ENCODE assay signal across 8 cellular contexts in the genomic region with DNA sequence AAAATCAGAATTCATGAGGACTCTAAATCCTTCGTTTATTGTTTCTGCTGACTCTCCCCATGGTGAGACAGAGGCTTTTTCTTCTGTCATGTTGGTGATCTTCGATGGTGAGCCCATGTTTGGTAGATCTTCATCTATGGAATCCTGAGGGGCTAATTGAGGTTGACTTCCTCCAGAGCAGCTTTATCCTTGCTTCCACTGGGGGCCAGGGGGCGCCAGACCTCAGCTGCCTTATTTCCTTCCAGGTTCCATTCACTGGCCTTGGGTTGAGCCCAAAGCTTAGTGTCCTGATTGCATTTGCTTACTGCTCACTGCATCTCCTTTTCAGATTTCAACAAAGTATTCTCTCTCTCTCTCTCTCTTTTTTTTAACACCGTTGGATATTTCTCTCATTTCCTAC.
DNase-seq lines count a peak whose midpoint lies in the region; ATAC-seq and TF ChIP-seq lines count a peak whose summit lies in the region.

No MANE protein-coding gene starts in this region.

- TF ChIP-seq POLR2A in esophagus muscularis mucosa (IDR thresholded peaks at IDR 0.05; ENCODE audit: low read depth) = no peak

- H3K36me3 ChIP-seq in SK-N-SH (replicated peaks in 1 of 2; ENCODE audit: control insufficient read depth in 1 of 2, insufficient read depth in 2 of 2, low read length in 1 of 2) (no peaks in the 10 kb centered on the region), esophagus muscularis mucosa (no peaks in the 10 kb centered on the region)

- no peak for DNase-seq in AG04450 (ENCODE audit: low read depth, low spot score)
- peak; percentile 42 for DNase-seq in SK-N-SH
- DNase-seq in esophagus muscularis mucosa (ENCODE audit: extremely low spot score) = no peak
- DNase-seq in stimulated activated CD4-positive, alpha-beta T cell treated with anti-CD3 and anti-CD28 coated beads, Interleukin-2, amount 100 ng/mL, for 24 hours = peak; percentile 23 to 41
- no peak for DNase-seq in T-helper 9 cell
- no peak for DNase-seq in NCI-H1092 (lab: John Stamatoyannopoulos, UW)
- no peak for DNase-seq in effector CD8-positive, alpha-beta T cell (lab: John Stamatoyannopoulos, UW)

- WGBS in SK-N-SH (ENCODE audit: low lambda C conversion rate) = 6% methylated on average over 4 of the region's 4 CpGs
- WGBS in esophagus muscularis mucosa = 22% methylated on average over 4 of the region's 4 CpGs

- TF ChIP-seq EP300 in SK-N-SH (IDR thresholded peaks at IDR 0.05; ENCODE audit: borderline replicate concordance in 1 of 2, low read depth in 1 of 2, low read length in 1 of 2) = no peak
- no peak for TF ChIP-seq EP300 in esophagus muscularis mucosa (IDR thresholded peaks at IDR 0.05)

- H3K4me1 ChIP-seq in SK-N-SH (ENCODE audit: control insufficient read depth in 1 of 2, insufficient read depth in 2 of 2, low read depth in 1 of 2, low read length in 1 of 2) (no peaks in the 10 kb centered on the region), esophagus muscularis mucosa (no peaks in the 10 kb centered on the region)

- H3K27me3 ChIP-seq in AG04450 (ENCODE audit: control insufficient read depth, insufficient read depth, low read length) = no peaks in the 10 kb centered on the region
- no peaks in the 10 kb centered on the region for H3K27me3 ChIP-seq in SK-N-SH (ENCODE audit: insufficient read depth)
- H3K27me3 ChIP-seq in esophagus muscularis mucosa = peaks cover 0 to 7% (median 0%) of the 10 kb centered on the region in 4 donors

- intact Hi-C loops in esophagus muscularis mucosa (cut with DNase I) = no loop called here

- H2AFZ ChIP-seq in SK-N-SH (ENCODE audit: low read depth) = no peak overlapping the region

- H3K4me3 ChIP-seq in AG04450 (ENCODE audit: low read depth, low read length) = no peak overlapping the region
- no peak overlapping the region for H3K4me3 ChIP-seq in SK-N-SH (ENCODE audit: low read depth in 2 of 2, low read length in 1 of 2)
- no peak overlapping the region for H3K4me3 ChIP-seq in esophagus muscularis mucosa

- H3K27ac ChIP-seq in AG04450 (ENCODE audit: low read depth, low read length) (no peak overlapping the region), SK-N-SH (ENCODE audit: low read depth in 2 of 2, low read length in 1 of 2) (no peak overlapping the region), esophagus muscularis mucosa (replicated peaks in 1 of 4) (no peak overlapping the region)

- ATAC-seq in GM18907 (IDR thresholded peaks at IDR 0.05; ENCODE audit: unreplicated experiment) = peak; percentile 60

- H3K79me2 ChIP-seq in SK-N-SH (ENCODE audit: insufficient read depth) = no peaks in the 10 kb centered on the region

- no peaks in the 10 kb centered on the region for H4K20me1 ChIP-seq in SK-N-SH (ENCODE audit: insufficient read depth)

- H3K4me2 ChIP-seq in SK-N-SH = no peak overlapping the region

- H3F3A ChIP-seq in SK-N-SH (replicated peaks; ENCODE audit: insufficient read depth) = no peaks in the 10 kb centered on the region

- no peak overlapping the region for H3K9ac ChIP-seq in SK-N-SH

- POLR2A ChIA-PET in AG04450 (lab: Yijun Ruan, JAX) (no interaction called here), SK-N-SH (lab: Yijun Ruan, JAX) (no interaction called here)

- TF ChIP-seq RAD21 in SK-N-SH (IDR thresholded peaks at IDR 0.05; ENCODE audit: low read length) = peak; percentile 47

- H3K9me3 ChIP-seq in AG04450 (ENCODE audit: control insufficient read depth, insufficient read depth, low read length) (no peaks in the 10 kb centered on the region), SK-N-SH (no peaks in the 10 kb centered on the region), esophagus muscularis mucosa (no peaks in the 10 kb centered on the region)

- CTCF ChIA-PET in AG04450 (lab: Charles Lee) (interaction anchor here (0.7 to 3.1 kb wide), 5 partner anchors 13 to 705 kb away, joined by 3 to 24 read pairs (median 4); no protein-coding TSS in a partner anchor), SK-N-SH (lab: Yijun Ruan, JAX) (interaction anchor here (1.0 to 1.7 kb wide), 9 partner anchors 10 to 706 kb away, joined by 3 to 9 read pairs (median 5); no protein-coding TSS in a partner anchor)

- TF ChIP-seq CTCF in AG04450 (IDR thresholded peaks at IDR 0.05; ENCODE audit: low read depth, low read length) (peak; percentile 61), SK-N-SH (IDR thresholded peaks at IDR 0.05) (peak; percentile 63), esophagus muscularis mucosa (IDR thresholded peaks at IDR 0.05) (peak in 2 of 3 experiments; percentile 8 to 31)

- H3K9me2 ChIP-seq in SK-N-SH = no peaks in the 10 kb centered on the region

TF ChIP-seq in SK-N-SH, 30 proteins besides CTCF, POLR2A, EP300 and RAD21:
- TF ChIP-seq SMC3 (IDR thresholded peaks at IDR 0.05; ENCODE audit: low read depth, low read length) = peak; percentile 32; the same call in 1 of the 2 replicates
- TF ChIP-seq ZBTB33 (IDR thresholded peaks at IDR 0.05; ENCODE audit: borderline replicate concordance, low read depth) = no peak
- TF ChIP-seq, protein P1, sequence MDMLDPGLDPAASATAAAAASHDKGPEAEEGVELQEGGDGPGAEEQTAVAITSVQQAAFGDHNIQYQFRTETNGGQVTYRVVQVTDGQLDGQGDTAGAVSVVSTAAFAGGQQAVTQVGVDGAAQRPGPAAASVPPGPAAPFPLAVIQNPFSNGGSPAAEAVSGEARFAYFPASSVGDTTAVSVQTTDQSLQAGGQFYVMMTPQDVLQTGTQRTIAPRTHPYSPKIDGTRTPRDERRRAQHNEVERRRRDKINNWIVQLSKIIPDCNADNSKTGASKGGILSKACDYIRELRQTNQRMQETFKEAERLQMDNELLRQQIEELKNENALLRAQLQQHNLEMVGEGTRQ (IDR thresholded peaks at IDR 0.05; ENCODE audit: borderline replicate concordance, low read depth, low read length) = no peak
- TF ChIP-seq TCF12 (IDR thresholded peaks at IDR 0.05) = no peak
TF ChIP-seq in SK-N-SH: peak in this region for 1.

Comparison
In these comparisons a context has a peak if more than half of its experiments do, and no peak if none do; other contexts are left out.
1. DNase-seq: peak in SK-N-SH (single experiment) and stimulated activated CD4-positive, alpha-beta T cell treated with anti-CD3 and anti-CD28 coated beads, Interleukin-2, amount 100 ng/mL, for 24 hours (2 of 2); none in AG04450 (single experiment), esophagus muscularis mucosa (single experiment), T-helper 9 cell (single experiment), NCI-H1092 (single experiment) and effector CD8-positive, alpha-beta T cell (single experiment).
2. Peak in every context shown above with its lines, with median percentiles within 50 percentile points of each other: CTCF ChIP-seq.